In genomic region chr11:77749232-77749631, GRCh38 we compare ENCODE assay signal across 24 cellular contexts.
"Had no signal": no experiment of that assay in that cellular context is flagged by ENCODE, and none has a peak within 500 bp of the region (broad histone marks: within the 10 kb centered on the region; RNA-seq: fewer than 3 reads in every experiment).

No MANE protein-coding gene starts in this region.

- H3K4me3 ChIP-seq: colonic mucosa, esophagus squamous epithelium, gastrocnemius medialis, left ventricle myocardium inferior, lower lobe of right lung, mucosa of descending colon had no signal

- H3K4me3 Mint-ChIP-seq: dendritic cell treated with granulocyte-macrophage colony-stimulating factor and Interleukin-4, amounts not matched to agents 40 ng/mL and 50 ng/mL, for 4 days; effector memory CD8-positive, alpha-beta T cell; endodermal cell; mesothelial cell of epicardium; naive B cell had no signal

- H3K27ac ChIP-seq: colonic mucosa, epithelial cell of prostate, esophagus squamous epithelium, gastrocnemius medialis, left ventricle myocardium inferior, lower lobe of right lung had no signal

- ATAC-seq: effector memory CD8-positive, alpha-beta T cell; esophagus mucosa; gastrocnemius medialis; left colon; left lobe of liver; lower lobe of right lung; mucosa of descending colon had no signal

- H3K27ac Mint-ChIP-seq: dendritic cell treated with granulocyte-macrophage colony-stimulating factor and Interleukin-4, amounts not matched to agents 40 ng/mL and 50 ng/mL, for 4 days; effector memory CD8-positive, alpha-beta T cell; endodermal cell; mesothelial cell of epicardium had no signal

- H3K9me3 Mint-ChIP-seq: dendritic cell treated with granulocyte-macrophage colony-stimulating factor and Interleukin-4, amounts not matched to agents 40 ng/mL and 50 ng/mL, for 4 days; effector memory CD8-positive, alpha-beta T cell; endodermal cell; naive B cell had no signal

- H3K4me1 ChIP-seq: colonic mucosa had no signal

- H3K9me3 ChIP-seq: colonic mucosa, esophagus squamous epithelium, gastrocnemius medialis, left ventricle myocardium inferior, lower lobe of right lung, mucosa of descending colon had no signal

- H3K36me3 ChIP-seq: colonic mucosa, gastrocnemius medialis had no signal

- DNase-seq: colonic mucosa; cortex of kidney; effector CD8-positive, alpha-beta T cell; effector memory CD8-positive, alpha-beta T cell; endodermal cell; erythroblast; esophagus squamous epithelium; foreskin fibroblast; foreskin melanocyte; gastrocnemius medialis; glutamatergic neuron; head of caudate nucleus; hippocampal formation; left colon; left ventricle myocardium inferior; lower lobe of right lung; mesenchymal stem cell; mucosa of descending colon; naive B cell had no signal

- H3K27me3 Mint-ChIP-seq: dendritic cell treated with granulocyte-macrophage colony-stimulating factor and Interleukin-4, amounts not matched to agents 40 ng/mL and 50 ng/mL, for 4 days; effector memory CD8-positive, alpha-beta T cell; naive B cell had no signal

- H3K27me3 ChIP-seq: colonic mucosa, esophagus squamous epithelium, gastrocnemius medialis had no signal

- H3K36me3 Mint-ChIP-seq: naive B cell had no signal
